ENCODE assay signal across 1 cellular context in the genomic region with DNA sequence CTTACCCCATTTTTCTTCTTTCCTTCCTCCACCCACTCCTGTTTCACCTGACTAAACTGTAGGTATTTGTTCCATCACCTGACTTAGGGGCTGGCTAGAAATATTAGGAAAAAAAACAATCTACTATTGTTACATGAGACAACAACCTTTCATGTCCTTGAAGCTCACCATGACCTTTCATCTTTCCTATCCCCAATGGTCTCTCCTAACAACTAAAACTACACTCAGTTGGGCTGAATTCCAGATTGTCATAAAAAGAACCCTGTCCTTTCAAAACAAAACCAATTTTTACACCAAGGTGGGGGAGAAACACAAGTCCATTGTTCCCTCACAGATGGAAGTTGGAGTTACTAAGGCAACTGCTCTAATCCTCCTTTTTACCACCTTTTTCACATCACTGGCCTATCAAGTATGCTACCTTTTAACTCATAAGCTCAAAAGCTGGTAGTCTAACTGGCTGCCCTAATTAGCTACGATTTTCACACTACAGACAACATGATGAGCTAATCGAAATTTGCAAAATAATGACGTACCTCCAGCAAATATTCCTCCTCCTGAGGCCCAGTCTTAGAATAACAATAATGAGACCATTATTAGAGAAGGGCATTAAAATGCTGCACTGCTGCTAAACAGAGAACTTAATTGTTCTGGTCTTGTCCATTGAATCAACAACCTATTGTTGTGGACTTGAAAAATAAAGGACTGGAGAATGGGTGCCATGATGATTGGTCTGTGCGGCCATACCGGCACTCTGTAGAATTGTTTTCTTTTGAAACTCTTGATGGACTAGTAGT.
TF ChIP-seq lines count a peak whose summit lies in the region.

No MANE protein-coding gene starts in this region.

TF ChIP-seq in K562, 482 proteins besides CTCF, POLR2A, EP300 and RAD21:
- TF ChIP-seq RFX1 (IDR thresholded peaks at IDR 0.05) (peak; percentile 10; the same call in 1 of the 2 replicates), ZNF347 (CRISPR knock-in tag; IDR thresholded peaks at IDR 0.05; ENCODE audit: low read depth) (no peak)
